Comparison of ENCODE assay signal across 8 cellular contexts in genomic region chr2:44167311-44167907, GRCh38. TPM values are rescaled to one million over a fixed set of nuclear protein-coding genes. Genes with fewer than 3 reads are reported as not detected.
A peak's percentile ranks its signal among the peaks of the same experiment; 100 is the strongest.
DNase-seq lines count a peak whose midpoint lies in the region; ATAC-seq and TF ChIP-seq lines count a peak whose summit lies in the region.

No MANE protein-coding gene starts in this region.

- ATAC-seq in HG02571 (IDR thresholded peaks at IDR 0.05; ENCODE audit: unreplicated experiment) (no peak), GM18505 (IDR thresholded peaks at IDR 0.05; ENCODE audit: unreplicated experiment) (no peak)

- peaks cover 15% of the 10 kb centered on the region for H3K4me1 ChIP-seq in mononuclear cell (ENCODE audit: insufficient read depth, low read length)

- H3K4me3 ChIP-seq in brain microvascular endothelial cell (ENCODE audit: low read depth, low read length): peak overlapping the region; percentile 71
- peak overlapping the region; percentile 79 for H3K4me3 ChIP-seq in mononuclear cell (ENCODE audit: low read length)

- TF ChIP-seq CTCF in 22Rv1 (IDR thresholded peaks at IDR 0.05) (no peak), HFFc6 (IDR thresholded peaks at IDR 0.05) (no peak), brain microvascular endothelial cell (IDR thresholded peaks at IDR 0.05; ENCODE audit: low read depth, low read length, missing control alignments) (no peak)

- H3K9me3 Mint-ChIP-seq in HFFc6: peaks cover 6% of the 10 kb centered on the region

- H3K27me3 ChIP-seq in brain microvascular endothelial cell (replicated peaks) (no peaks in the 10 kb centered on the region), mononuclear cell (ENCODE audit: insufficient read depth, low read length) (no peaks in the 10 kb centered on the region)

- peaks cover 16% of the 10 kb centered on the region for H3K36me3 Mint-ChIP-seq in HFFc6 (ENCODE audit: low read depth)

- H3K27ac ChIP-seq in 22Rv1 (peak overlapping the region; percentile 90), brain microvascular endothelial cell (peak overlapping the region; percentile 92)

- TF ChIP-seq POLR2A in GM18505 (IDR thresholded peaks at IDR 0.05; ENCODE audit: borderline replicate concordance, extremely low read depth, insufficient read depth, insufficient read length): no peak

- DNase-seq in HFFc6: no peak
- DNase-seq in brain microvascular endothelial cell: no peak
- DNase-seq in putamen (ENCODE audit: low spot score): no peak
- no peak for DNase-seq in dedifferentiated amniotic fluid mesenchymal stem cell (ENCODE audit: extremely low spot score)

- peak overlapping the region; percentile 96 for H3K4me3 Mint-ChIP-seq in HFFc6

- H3K4me1 Mint-ChIP-seq in HFFc6 (ENCODE audit: low read depth): peaks cover 23% of the 10 kb centered on the region

- no peaks in the 10 kb centered on the region for H3K36me3 ChIP-seq in brain microvascular endothelial cell (replicated peaks)

- peaks cover 1% of the 10 kb centered on the region; the same call in 1 of the 2 replicates for H3K27me3 Mint-ChIP-seq in HFFc6 (ENCODE audit: insufficient read depth)

- peak overlapping the region; percentile 99 for H3K27ac Mint-ChIP-seq in HFFc6

- no peaks in the 10 kb centered on the region for H3K9me3 ChIP-seq in mononuclear cell (ENCODE audit: low read depth, low read length)

- in situ Hi-C loops in brain microvascular endothelial cell (cut with HindIII; ENCODE audit: low pct_ligation_motif_present, low sequenced_read_pairs): no loop called here

RNA-seq across cellular contexts. Expression of gene PPM1B, which starts 1.3 kb away (rescaled TPM):
- 10 to 100 TPM; 22.8 to 31.6 (median 27.1) TPM for total RNA-seq in HFFc6 (2021; fragmentation: NEBNext Ultra II Directional; extraction: Animal tissue kit (Norgen Biotek cat#: 25700))
- 112 TPM for total RNA-seq in mononuclear cell
